Comparison of ENCODE assay signal across 8 cellular contexts in the genomic region with DNA sequence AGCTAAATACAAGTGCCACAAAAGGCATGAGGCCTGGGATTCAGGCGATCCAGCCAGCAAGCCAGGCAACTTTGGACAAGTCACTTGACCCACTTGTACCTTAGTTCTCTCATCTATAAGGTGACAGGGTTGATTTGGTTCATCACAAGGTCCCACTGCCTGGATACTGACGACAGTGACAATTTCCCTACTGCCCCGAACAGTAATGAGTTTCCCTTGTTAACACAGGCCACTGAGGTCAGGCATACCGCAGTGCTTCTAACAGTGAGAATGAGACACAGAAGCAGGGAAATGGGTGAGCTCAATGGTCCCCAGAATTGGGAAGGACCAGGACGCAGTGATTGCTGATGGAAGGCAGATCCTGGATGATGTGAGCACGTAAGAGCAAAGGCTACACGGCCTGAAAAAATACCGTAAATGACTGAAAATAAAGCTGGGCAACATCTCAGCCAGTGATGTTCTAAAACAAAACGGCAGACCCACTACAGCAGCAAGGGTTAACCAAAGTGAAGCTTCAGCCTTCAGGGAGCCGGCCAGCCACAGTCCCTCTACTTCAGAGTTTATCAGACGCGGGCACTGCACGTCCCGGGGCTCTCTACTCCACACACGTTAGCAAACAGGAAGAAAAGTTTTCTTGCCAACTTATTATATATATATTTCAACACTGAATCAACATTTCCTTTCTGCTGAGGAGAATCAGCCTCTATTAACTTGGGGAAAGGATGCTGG. TPM values are rescaled to one million over a fixed set of nuclear protein-coding genes. Genes with fewer than 3 reads are reported as not detected.
DNase-seq lines count a peak whose midpoint lies in the region; ATAC-seq, FAIRE-seq and TF ChIP-seq lines count a peak whose summit lies in the region.

No MANE protein-coding gene starts in this region.

- intact Hi-C loops in Right ventricle myocardium superior (cut with DNase I): loop anchor here (5.0 kb wide), 1 partner anchor 61 kb away; a partner anchor contains a TSS

- TF ChIP-seq POLR2A in GM12892 (IDR thresholded peaks at IDR 0.05; ENCODE audit: low read depth, low read length) (no peak), GM12891 (IDR thresholded peaks at IDR 0.05; ENCODE audit: low read depth, low read length) (no peak)

- H3K4me3 ChIP-seq in retinal pigment epithelial cell (ENCODE audit: low read length): peak overlapping the region; percentile 85

- FAIRE-seq in GM12892 (lab: Jason Lieb, UNC) (peak; percentile 60), GM12891 (lab: Jason Lieb, UNC) (no peak)

- H3K27ac ChIP-seq in VCaP: peak overlapping the region; percentile 86

- ATAC-seq in Right ventricle myocardium superior (ENCODE audit: poor library complexity): peak; percentile 14
- ATAC-seq in GM18868 (IDR thresholded peaks at IDR 0.05; ENCODE audit: unreplicated experiment): no peak

- no peak for TF ChIP-seq CTCF in VCaP (conservative IDR thresholded peaks at IDR 0.05)
- no peak for TF ChIP-seq CTCF in retinal pigment epithelial cell (conservative IDR thresholded peaks at IDR 0.05; ENCODE audit: low read depth, low read length)

- DNase-seq in GM12892 (ENCODE audit: insufficient read length): no peak
- no peak for DNase-seq in Right ventricle myocardium superior
- DNase-seq in retinal pigment epithelial cell (ENCODE audit: low read depth): no peak
- no peak for DNase-seq in GM12891 (ENCODE audit: insufficient read length, low spot score)
- DNase-seq in activated effector memory CD4-positive, alpha-beta T cell treated with anti-CD3 and anti-CD28 coated beads, Interleukin-2, amount 50 U/mL, for 16 hours: no peak
- DNase-seq in NCI-H1105 treated with DMSO at 0.1 percent for 48 hours (lab: John Stamatoyannopoulos, UW): no peak

TF ChIP-seq in GM12891, 5 proteins besides CTCF, POLR2A, EP300 and RAD21:
- no peak for TF ChIP-seq TAF1 (IDR thresholded peaks at IDR 0.05; ENCODE audit: low read depth, low read length)
- no peak for TF ChIP-seq POU2F2 (IDR thresholded peaks at IDR 0.05; ENCODE audit: low read depth, low read length)
- no peak for TF ChIP-seq SPI1 (IDR thresholded peaks at IDR 0.05; ENCODE audit: low read depth, low read length)
- TF ChIP-seq PAX5 (IDR thresholded peaks at IDR 0.05; ENCODE audit: insufficient read depth, low read length, severe bottlenecking): no peak
- TF ChIP-seq POLR2AphosphoS5 (IDR thresholded peaks at IDR 0.05; ENCODE audit: low read depth, low read length): no peak

RNA-seq across cellular contexts. Expression of a gene that starts 0.8 kb away (rescaled TPM):
- polyA plus RNA-seq in GM12892 (2012; ENCODE audit: missing spikeins): 40.5 TPM
- total RNA-seq in Right ventricle myocardium superior: 66.2 TPM
- polyA plus RNA-seq in GM12891 (2012; ENCODE audit: low read depth, missing spikeins): 67.1 TPM

RNA-seq across cellular contexts. Expression of a gene that starts 59.3 kb away (rescaled TPM):
- 19.4 TPM for polyA plus RNA-seq in GM12892 (2012; ENCODE audit: missing spikeins)
- 16.6 TPM for total RNA-seq in Right ventricle myocardium superior
- polyA plus RNA-seq in GM12891 (2012; ENCODE audit: low read depth, missing spikeins): 14.6 TPM
